9 cellular contexts compared by ENCODE assay signal in the genomic region with DNA sequence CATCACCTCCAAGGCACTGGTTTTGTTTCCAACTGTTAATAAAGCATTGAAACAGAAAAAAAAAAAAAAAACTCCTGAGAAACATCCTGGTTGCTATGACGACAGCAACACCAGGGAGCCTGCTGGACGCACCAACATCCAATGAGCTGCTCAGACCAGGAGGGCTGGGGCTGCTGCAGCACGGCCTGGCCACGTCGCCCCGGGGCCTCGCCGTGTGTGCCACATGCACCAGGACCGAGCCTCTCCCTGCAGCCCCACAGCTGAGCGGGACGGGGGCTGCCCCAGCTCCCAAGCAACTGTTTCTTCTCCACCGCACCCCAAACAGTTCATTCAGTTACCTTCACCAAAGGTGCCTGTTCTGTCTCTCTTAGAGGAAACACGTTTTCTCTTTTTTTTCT. TPM values are rescaled to one million over a fixed set of nuclear protein-coding genes. Genes with fewer than 3 reads are reported as not detected.
DNase-seq lines count a peak whose midpoint lies in the region; ATAC-seq and TF ChIP-seq lines count a peak whose summit lies in the region.
"Had no signal": no experiment of that assay in that cellular context is flagged by ENCODE, and none has a peak within 500 bp of the region (broad histone marks: within the 10 kb centered on the region; RNA-seq: fewer than 3 reads in every experiment).

No MANE protein-coding gene starts in this region.

- DNase-seq in DMS53 (lab: John Stamatoyannopoulos, UW), result peak; percentile 38
- DNase-seq in DMS53 treated with DMSO at 0.1 percent for 48 hours (lab: John Stamatoyannopoulos, UW; ENCODE audit: unreplicated experiment), result no peak
- peak; percentile 87 for DNase-seq in astrocyte of the spinal cord (ENCODE audit: low read depth, low spot score)
- peak; percentile 49 to 51 (median 50) for DNase-seq in immature natural killer cell
- DNase-seq in stimulated activated effector memory CD8-positive, alpha-beta T cell treated with anti-CD3 and anti-CD28 coated beads, Interleukin-12 subunit alpha, Interleukin-12 subunit beta, amount 100 ng/mL, for 72 hours (ENCODE audit: low spot score in 2 of 2), result no peak
- DNase-seq in stimulated activated CD4-positive, alpha-beta T cell treated with anti-CD3 and anti-CD28 coated beads, Interleukin-15, amount 100 ng/mL, for 24 hours, result no peak
- no peak for DNase-seq in LoVo (ENCODE audit: low spot score)
- DNase-seq in NCI-H1694 treated with DMSO at 0.1 percent for 48 hours (lab: John Stamatoyannopoulos, UW), result no peak

- TF ChIP-seq CTCF in astrocyte of the spinal cord (IDR thresholded peaks at IDR 0.05; ENCODE audit: low read depth, low read length), result no peak

- H3K4me3 Mint-ChIP-seq in immature natural killer cell, result peak overlapping the region; percentile 59 to 85 (median 75)
- H3K4me3 Mint-ChIP-seq in stimulated activated effector memory CD8-positive, alpha-beta T cell treated with anti-CD3 and anti-CD28 coated beads, Interleukin-12 subunit alpha, Interleukin-12 subunit beta, amount 100 ng/mL, for 72 hours, result no peak overlapping the region

- peaks cover 31 to 56% (median 35%) of the 10 kb centered on the region in 3 donors for H3K27me3 Mint-ChIP-seq in immature natural killer cell (ENCODE audit: low read depth in 3 of 3)

- in situ Hi-C loops in astrocyte of the spinal cord (cut with HindIII; ENCODE audit: low sequenced_read_pairs), result no loop called here

- H3K9me3 Mint-ChIP-seq in immature natural killer cell, result peaks cover 0 to 4% (median 0%) of the 10 kb centered on the region in 6 donors
- no peaks in the 10 kb centered on the region for H3K9me3 Mint-ChIP-seq in stimulated activated effector memory CD8-positive, alpha-beta T cell treated with anti-CD3 and anti-CD28 coated beads, Interleukin-12 subunit alpha, Interleukin-12 subunit beta, amount 100 ng/mL, for 72 hours

- no peak for ATAC-seq in stimulated activated effector memory CD8-positive, alpha-beta T cell treated with anti-CD3 and anti-CD28 coated beads, Interleukin-12 subunit alpha, Interleukin-12 subunit beta, amount 100 ng/mL, for 72 hours

- H3K27ac Mint-ChIP-seq in immature natural killer cell, result peak overlapping the region; percentile 89 to 95 (median 91)
- peak overlapping the region; percentile 76 for H3K27ac Mint-ChIP-seq in stimulated activated effector memory CD8-positive, alpha-beta T cell treated with anti-CD3 and anti-CD28 coated beads, Interleukin-12 subunit alpha, Interleukin-12 subunit beta, amount 100 ng/mL, for 72 hours

- peaks cover 72 to 87% of the 10 kb centered on the region in 2 donors for H3K4me1 Mint-ChIP-seq in immature natural killer cell
- peaks cover 67% of the 10 kb centered on the region for H3K4me1 Mint-ChIP-seq in stimulated activated effector memory CD8-positive, alpha-beta T cell treated with anti-CD3 and anti-CD28 coated beads, Interleukin-12 subunit alpha, Interleukin-12 subunit beta, amount 100 ng/mL, for 72 hours

- H3K36me3 Mint-ChIP-seq in immature natural killer cell, result peaks cover 11 to 23% (median 23%) of the 10 kb centered on the region in 3 donors
- peaks cover 39% of the 10 kb centered on the region for H3K36me3 Mint-ChIP-seq in stimulated activated effector memory CD8-positive, alpha-beta T cell treated with anti-CD3 and anti-CD28 coated beads, Interleukin-12 subunit alpha, Interleukin-12 subunit beta, amount 100 ng/mL, for 72 hours

- H3K4me3 ChIP-seq in astrocyte of the spinal cord (ENCODE audit: low read depth, low read length), result no peak overlapping the region
- H3K4me3 ChIP-seq: SK-N-MC had no signal

RNA-seq across cellular contexts. Expression of gene RASA3, which starts 54.5 kb away (rescaled TPM):
- polyA plus RNA-seq in immature natural killer cell, result 100 to 1,000 TPM in 1 of 3 donors, 10 to 100 TPM in 2; 37.4 to 153 (median 64.8) TPM

Comparison
In these comparisons a context has a peak if more than half of its experiments do, and no peak if none do; other contexts are left out.
1. DNase-seq: peak in DMS53 (single experiment), astrocyte of the spinal cord (single experiment) and immature natural killer cell (3 of 3); none in DMS53 treated with DMSO at 0.1 percent for 48 hours (single experiment), stimulated activated effector memory CD8-positive, alpha-beta T cell treated with anti-CD3 and anti-CD28 coated beads, Interleukin-12 subunit alpha, Interleukin-12 subunit beta, amount 100 ng/mL, for 72 hours (0 of 2), stimulated activated CD4-positive, alpha-beta T cell treated with anti-CD3 and anti-CD28 coated beads, Interleukin-15, amount 100 ng/mL, for 24 hours (single experiment), LoVo (single experiment) and NCI-H1694 treated with DMSO at 0.1 percent for 48 hours (single experiment).